Comparison of ENCODE assay signal across 8 cellular contexts in genomic region chr1:33094971-33095604, GRCh38. TPM values are rescaled to one million over a fixed set of nuclear protein-coding genes. Genes with fewer than 3 reads are reported as not detected.
DNase-seq lines count a peak whose midpoint lies in the region; ATAC-seq, FAIRE-seq and TF ChIP-seq lines count a peak whose summit lies in the region.

No MANE protein-coding gene starts in this region.

- no TSS peak for BruUV-seq in mammary epithelial cell (replicated peaks; lab: Mats Ljungman, UMichigan)

- intact Hi-C loops in CD4-positive, alpha-beta T cell (cut with DNase I, micrococcal nuclease) = loop anchor here in 1 of 2 experiments (5.0 kb wide), 1 partner anchor 272 kb away; no protein-coding TSS in a partner anchor
- intact Hi-C loops in mammary epithelial cell (cut with micrococcal nuclease) = loop anchor here (1.0 to 5.0 kb wide), 5 partner anchors 32 to 517 kb away; partner anchors contain the start of gene ZSCAN20
- intact Hi-C loops in vagina (cut with DNase I) = no loop called here

- no peak overlapping the region for H3K27ac ChIP-seq in CD4-positive, alpha-beta T cell (ENCODE audit: low read depth, low read length)
- no peak overlapping the region for H3K27ac ChIP-seq in mammary epithelial cell (ENCODE audit: insufficient read depth, low read depth, low read length)
- H3K27ac ChIP-seq in vagina = no peak overlapping the region

- H3K36me3 ChIP-seq in mammary epithelial cell (ENCODE audit: insufficient read depth, low read length) (no peaks in the 10 kb centered on the region), vagina (no peaks in the 10 kb centered on the region)

- H3K9ac ChIP-seq in mammary epithelial cell (ENCODE audit: insufficient read depth, low read length) = no peak overlapping the region

- no peaks in the 10 kb centered on the region for H3K79me2 ChIP-seq in mammary epithelial cell (ENCODE audit: insufficient read depth, low read length)

- H2AFZ ChIP-seq in mammary epithelial cell (ENCODE audit: low read depth, low read length) = peak overlapping the region; percentile 23

- dilution Hi-C loops in mammary epithelial cell (cut with HindIII; ENCODE audit: low sequenced_read_pairs) = no loop called here

- POLR2A ChIA-PET in CD4-positive, alpha-beta T cell (lab: Charles Lee) = interaction anchor here (4.1 kb wide), 1 partner anchor 32 kb away, joined by 19 read pairs; no protein-coding TSS in a partner anchor

- H3K36me3 Mint-ChIP-seq in CD4-positive, alpha-beta T cell (ENCODE audit: low read depth) = no peaks in the 10 kb centered on the region

- peak; percentile 83 for FAIRE-seq in GM12891 (lab: Jason Lieb, UNC)

- peak; percentile 99 for TF ChIP-seq CTCF in CD4-positive, alpha-beta T cell (IDR thresholded peaks at IDR 0.05)
- peak; percentile 98 to 99 for TF ChIP-seq CTCF in mammary epithelial cell (conservative IDR thresholded peaks at IDR 0.05 in 1 of 2, IDR thresholded peaks at IDR 0.05 in 1 of 2; ENCODE audit: extremely low read depth in 1 of 2, insufficient read depth in 1 of 2, low read depth in 1 of 2, low read length in 2 of 2)
- peak; percentile 79 to 91 (median 89) for TF ChIP-seq CTCF in vagina (IDR thresholded peaks at IDR 0.05)

- no peaks in the 10 kb centered on the region for H3K27me3 ChIP-seq in CD4-positive, alpha-beta T cell (ENCODE audit: control insufficient read depth, insufficient read depth, low read length)
- H3K27me3 ChIP-seq in mammary epithelial cell (ENCODE audit: insufficient read depth, low read length) (no peaks in the 10 kb centered on the region), vagina (no peaks in the 10 kb centered on the region)

- in situ Hi-C loops in mammary epithelial cell (cut with MboI; ENCODE audit: low sequenced_read_pairs in 2 of 2) = loop anchor here in 1 of 2 donors (25.0 kb wide), 1 partner anchor 158 kb away; no protein-coding TSS in a partner anchor

- H3K27me3 Mint-ChIP-seq in CD4-positive, alpha-beta T cell = no peaks in the 10 kb centered on the region

- H3K4me2 ChIP-seq in mammary epithelial cell (ENCODE audit: insufficient read depth, low read depth, low read length) = no peak overlapping the region

- no peak for TF ChIP-seq POLR2A in GM12891 (IDR thresholded peaks at IDR 0.05; ENCODE audit: low read depth, low read length)
- TF ChIP-seq POLR2A in vagina (IDR thresholded peaks at IDR 0.05) = no peak

- H3K9me3 ChIP-seq in CD4-positive, alpha-beta T cell (ENCODE audit: control insufficient read depth, low read length) = no peaks in the 10 kb centered on the region
- H3K9me3 ChIP-seq in mammary epithelial cell (replicated peaks; ENCODE audit: insufficient read depth, low read length) (no peaks in the 10 kb centered on the region), vagina (no peaks in the 10 kb centered on the region)

- WGBS in mammary epithelial cell (ENCODE audit: low coverage, missing lambda C conversion rate) = 23% methylated on average over 10 of the region's 10 CpGs

- H3K4me3 ChIP-seq in mammary epithelial cell (replicated peaks in 1 of 3; ENCODE audit: insufficient read depth in 1 of 3, low read depth in 2 of 3, low read length in 3 of 3) (no peak overlapping the region), vagina (no peak overlapping the region)

- peaks cover 31% of the 10 kb centered on the region for H3K4me1 ChIP-seq in mammary epithelial cell (ENCODE audit: insufficient read depth, low read length)
- no peaks in the 10 kb centered on the region for H3K4me1 ChIP-seq in vagina

- CTCF ChIA-PET in CD4-positive, alpha-beta T cell (lab: Charles Lee) = interaction anchor here (0.9 to 1.8 kb wide), 4 partner anchors 9 to 32 kb away, joined by 3 to 5 read pairs (median 4); no protein-coding TSS in a partner anchor
- CTCF ChIA-PET in mammary epithelial cell (lab: Charles Lee; ENCODE audit: low non-redundant PET) = interaction anchor here (0.8 kb wide), 1 partner anchor 32 kb away, joined by 3 read pairs; no protein-coding TSS in a partner anchor

- H3K4me1 Mint-ChIP-seq in CD4-positive, alpha-beta T cell (ENCODE audit: low read depth) = peaks cover 36% of the 10 kb centered on the region

- H3K9me3 Mint-ChIP-seq in CD4-positive, alpha-beta T cell = no peaks in the 10 kb centered on the region

- no peaks in the 10 kb centered on the region for H4K20me1 ChIP-seq in mammary epithelial cell (ENCODE audit: insufficient read depth, low read length)

- peak in 1 of 10 experiments; percentile 11 for DNase-seq in CD4-positive, alpha-beta T cell
- DNase-seq in GM12891 (ENCODE audit: insufficient read length, low spot score) (no peak), NCI-H345 treated with DMSO at 0.1 percent for 48 hours (lab: John Stamatoyannopoulos, UW; ENCODE audit: unreplicated experiment) (peak; percentile 38), mammary epithelial cell (peak; percentile 48), left lobe of liver (ENCODE audit: low spot score) (no peak), vagina (ENCODE audit: extremely low spot score in 2 of 2) (no peak)

- no peak overlapping the region for H3K4me3 Mint-ChIP-seq in CD4-positive, alpha-beta T cell

- H3K27ac Mint-ChIP-seq in CD4-positive, alpha-beta T cell = no peak overlapping the region

- no peak for ATAC-seq in CD4-positive, alpha-beta T cell (ENCODE audit: poor library complexity)
- ATAC-seq in left lobe of liver (peak; percentile 91), GM21526 (IDR thresholded peaks at IDR 0.05; ENCODE audit: low FRiP score, unreplicated experiment) (no peak), GM19324 (IDR thresholded peaks at IDR 0.05; ENCODE audit: low FRiP score, unreplicated experiment) (no peak)

TF ChIP-seq in GM12891, 5 proteins besides CTCF, POLR2A, EP300 and RAD21:
- TF ChIP-seq POLR2AphosphoS5 (IDR thresholded peaks at IDR 0.05; ENCODE audit: low read depth, low read length) (no peak), POU2F2 (IDR thresholded peaks at IDR 0.05; ENCODE audit: low read depth, low read length) (no peak), SPI1 (IDR thresholded peaks at IDR 0.05; ENCODE audit: low read depth, low read length) (no peak), PAX5 (IDR thresholded peaks at IDR 0.05; ENCODE audit: insufficient read depth, low read length, severe bottlenecking) (no peak), TAF1 (IDR thresholded peaks at IDR 0.05; ENCODE audit: low read depth, low read length) (no peak)

RNA-seq across cellular contexts. Expression of gene AZIN2, which starts 14.1 kb away (rescaled TPM):
- 1 to 10 TPM; 4.6 to 4.9 TPM for total RNA-seq in CD4-positive, alpha-beta T cell
- 0.42 TPM for polyA plus RNA-seq in GM12891 (2012; ENCODE audit: low read depth, missing spikeins)
- total RNA-seq in mammary epithelial cell (10 to 100 TPM in 1 of 2 donors, 1 to 10 TPM in 1; 8.3 to 12.5 TPM), left lobe of liver (0.55 TPM), vagina (7.9 TPM)
- 3.4 TPM for polyA plus RNA-seq in mammary epithelial cell
- polyA minus RNA-seq in mammary epithelial cell = 16.3 TPM

RNA-seq across cellular contexts. Expression of gene AK2, which starts 58.4 kb away (rescaled TPM):
- total RNA-seq in CD4-positive, alpha-beta T cell = 10 to 100 TPM; 25.6 to 30.4 TPM
- polyA plus RNA-seq in GM12891 (2012; ENCODE audit: low read depth, missing spikeins) = 196 TPM
- total RNA-seq in mammary epithelial cell (100 to 1,000 TPM; 157 to 217 TPM), left lobe of liver (120 TPM), vagina (118 TPM)
- 221 TPM for polyA plus RNA-seq in mammary epithelial cell
- 146 TPM for polyA minus RNA-seq in mammary epithelial cell

Comparison
In these comparisons a context has a peak if more than half of its experiments do, and no peak if none do; other contexts are left out.
1. DNase-seq: peak in NCI-H345 treated with DMSO at 0.1 percent for 48 hours (single experiment) and mammary epithelial cell (single experiment); none in GM12891 (single experiment), left lobe of liver (single experiment) and vagina (0 of 2).
2. Peak in every context shown above with its lines, with median percentiles within 50 percentile points of each other: CTCF ChIP-seq.